18 cellular contexts compared by ENCODE assay signal in genomic region chr2:50084086-50084843, GRCh38.
DNase-seq lines count a peak whose midpoint lies in the region; ATAC-seq, FAIRE-seq and TF ChIP-seq lines count a peak whose summit lies in the region.
"Had no signal": no experiment of that assay in that cellular context is flagged by ENCODE, and none has a peak within 500 bp of the region (broad histone marks: within the 10 kb centered on the region; RNA-seq: fewer than 3 reads in every experiment).

No MANE protein-coding gene starts in this region.

- H3K36me3 Mint-ChIP-seq in chondrocyte (ENCODE audit: low read depth), result no peaks in the 10 kb centered on the region
- H3K36me3 Mint-ChIP-seq: CD14-positive monocyte; CD4-positive, alpha-beta memory T cell had no signal

- no peaks in the 10 kb centered on the region for H3K27me3 Mint-ChIP-seq in chondrocyte (ENCODE audit: low read depth)
- H3K27me3 Mint-ChIP-seq: CD4-positive, alpha-beta memory T cell had no signal

- H3K4me1 Mint-ChIP-seq in chondrocyte (ENCODE audit: low read depth), result no peaks in the 10 kb centered on the region
- H3K4me1 Mint-ChIP-seq: CD14-positive monocyte; CD4-positive, alpha-beta memory T cell had no signal

- WGBS in heart right ventricle, 2 donors, result 95 to 96% methylated on average over 40 of the region's 40 CpGs

- H3K9me3 ChIP-seq in heart right ventricle, result no peaks in the 10 kb centered on the region
- H3K9me3 ChIP-seq in lower lobe of right lung, result no peaks in the 10 kb centered on the region
- H3K9me3 ChIP-seq in upper lobe of right lung, result no peaks in the 10 kb centered on the region
- H3K9me3 ChIP-seq: HAP-1 had no signal

- FAIRE-seq in urothelium cell line (lab: Jason Lieb, UNC), result no peak
- FAIRE-seq: GM12892, GM18507 had no signal

- no peaks in the 10 kb centered on the region for H3K4me1 ChIP-seq in heart right ventricle
- no peaks in the 10 kb centered on the region for H3K4me1 ChIP-seq in lower lobe of right lung
- no peaks in the 10 kb centered on the region for H3K4me1 ChIP-seq in upper lobe of right lung
- H3K4me1 ChIP-seq: BLaER1, HAP-1 had no signal

- H3K27ac Mint-ChIP-seq in chondrocyte (ENCODE audit: unreplicated experiment), result no peak overlapping the region
- H3K27ac Mint-ChIP-seq: CD14-positive monocyte; CD4-positive, alpha-beta memory T cell had no signal

- no peaks in the 10 kb centered on the region for H3K27me3 ChIP-seq in heart right ventricle
- H3K27me3 ChIP-seq in lower lobe of right lung (ENCODE audit: low read depth), result no peaks in the 10 kb centered on the region
- H3K27me3 ChIP-seq in upper lobe of right lung, result no peaks in the 10 kb centered on the region
- H3K27me3 ChIP-seq: BLaER1 had no signal

- H3K27ac ChIP-seq in heart right ventricle (no peak overlapping the region), lower lobe of right lung (no peak overlapping the region), upper lobe of right lung (no peak overlapping the region)
- H3K27ac ChIP-seq: BLaER1, GM23248 had no signal

- ATAC-seq in Right ventricle myocardium inferior (no peak), heart right ventricle (no peak), lower lobe of right lung (no peak), upper lobe of right lung (peak; percentile 39), sciatic nerve (no peak)

- no peaks in the 10 kb centered on the region for H3K36me3 ChIP-seq in heart right ventricle
- no peaks in the 10 kb centered on the region for H3K36me3 ChIP-seq in lower lobe of right lung
- H3K36me3 ChIP-seq in upper lobe of right lung, result no peaks in the 10 kb centered on the region
- H3K36me3 ChIP-seq: BLaER1, HAP-1 had no signal

- TF ChIP-seq CTCF in heart right ventricle (IDR thresholded peaks at IDR 0.05) (no peak), chondrocyte (IDR thresholded peaks at IDR 0.05) (no peak), lower lobe of right lung (IDR thresholded peaks at IDR 0.05) (no peak), upper lobe of right lung (IDR thresholded peaks at IDR 0.05) (no peak)

- intact Hi-C loops in Right ventricle myocardium inferior (cut with DNase I), result no loop called here
- intact Hi-C loops in heart right ventricle (cut with DNase I), result no loop called here
- intact Hi-C loops in lower lobe of right lung (cut with DNase I), result no loop called here
- intact Hi-C loops in upper lobe of right lung (cut with DNase I), result no loop called here
- intact Hi-C loops in sciatic nerve (cut with DNase I), result no loop called here

- H3K4me3 Mint-ChIP-seq in chondrocyte (ENCODE audit: unreplicated experiment), result no peak overlapping the region
- H3K4me3 Mint-ChIP-seq: CD14-positive monocyte; CD4-positive, alpha-beta memory T cell had no signal

- H3K4me3 ChIP-seq in heart right ventricle (no peak overlapping the region), lower lobe of right lung (no peak overlapping the region), upper lobe of right lung (no peak overlapping the region)
- H3K4me3 ChIP-seq: BLaER1, GM23248, HAP-1 had no signal

- DNase-seq in Right ventricle myocardium inferior (ENCODE audit: missing footprints) (peak; percentile 59), heart right ventricle (no peak), chondrocyte (ENCODE audit: low spot score) (peak; percentile 90), lower lobe of right lung (peak; percentile 29), upper lobe of right lung (no peak), urothelium cell line (ENCODE audit: low spot score) (no peak), sciatic nerve (ENCODE audit: low spot score) (no peak)
- DNase-seq: 8988T, DMS153, DMS79, GDM1, GM23248 had no signal

- H3K9me3 Mint-ChIP-seq in chondrocyte (ENCODE audit: low read depth), result no peaks in the 10 kb centered on the region

Comparison
In these comparisons a context has a peak if more than half of its experiments do, and no peak if none do; other contexts are left out.
1. DNase-seq: peak in Right ventricle myocardium inferior (single experiment), chondrocyte (single experiment) and lower lobe of right lung (single experiment); none in heart right ventricle (0 of 2), upper lobe of right lung (single experiment), urothelium cell line (single experiment) and sciatic nerve (single experiment).